20 cellular contexts compared by ENCODE assay signal in the genomic region with DNA sequence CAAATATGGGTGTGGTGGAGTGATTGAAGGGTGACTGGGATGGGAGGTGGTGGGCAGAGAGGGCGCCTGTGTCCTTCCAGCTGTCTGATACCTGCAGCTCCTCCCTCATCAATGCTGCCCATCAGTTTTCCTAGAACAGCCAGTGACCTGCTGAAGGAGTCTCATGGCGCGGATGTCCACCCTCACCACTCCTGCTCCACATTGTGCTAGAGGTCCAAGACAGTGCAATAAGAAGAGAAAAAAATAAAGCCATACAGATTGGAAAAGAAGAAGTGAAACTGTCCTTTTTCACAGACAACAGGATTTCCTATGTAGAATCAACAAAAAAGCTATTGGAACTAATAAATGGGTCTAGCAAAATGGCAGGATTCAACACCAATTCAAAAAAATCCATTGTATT. TPM values are rescaled to one million over a fixed set of nuclear protein-coding genes. Genes with fewer than 3 reads are reported as not detected.
DNase-seq lines count a peak whose midpoint lies in the region; ATAC-seq lines count a peak whose summit lies in the region.
"Had no signal": no experiment of that assay in that cellular context is flagged by ENCODE, and none has a peak within 500 bp of the region (broad histone marks: within the 10 kb centered on the region; RNA-seq: fewer than 3 reads in every experiment).

No MANE protein-coding gene starts in this region.

- H3K27ac Mint-ChIP-seq in IgD-negative memory B cell = peak overlapping the region; percentile 36 to 71 (median 71)
- H3K27ac Mint-ChIP-seq in memory B cell = peak overlapping the region; percentile 32
- H3K27ac Mint-ChIP-seq: CD4-positive, alpha-beta T cell; T-helper 17 cell had no signal

- no peaks in the 10 kb centered on the region for H3K27me3 ChIP-seq in BLaER1

- ATAC-seq in memory B cell (ENCODE audit: low read depth) (peak; percentile 64), HG03457 (IDR thresholded peaks at IDR 0.05; ENCODE audit: unreplicated experiment) (no peak), HG03108 (IDR thresholded peaks at IDR 0.05; ENCODE audit: unreplicated experiment) (no peak)
- ATAC-seq: A549, Panc1, T-helper 17 cell had no signal

- H3K9me3 Mint-ChIP-seq in IgD-negative memory B cell (peaks cover 0 to 2% (median 0%) of the 10 kb centered on the region in 3 donors), memory B cell (no peaks in the 10 kb centered on the region)
- H3K9me3 Mint-ChIP-seq: CD4-positive, alpha-beta T cell had no signal

- H3K9ac ChIP-seq in BLaER1 = peak overlapping the region; percentile 50

- H3K4me1 ChIP-seq in BLaER1 = peaks cover 37% of the 10 kb centered on the region
- H3K4me1 ChIP-seq: A549, HAP-1 had no signal

- H3K4me1 Mint-ChIP-seq in IgD-negative memory B cell = peaks cover 30 to 38% (median 30%) of the 10 kb centered on the region in 3 donors
- H3K4me1 Mint-ChIP-seq in memory B cell = peaks cover 38% of the 10 kb centered on the region

- H3K36me3 Mint-ChIP-seq in IgD-negative memory B cell (no peaks in the 10 kb centered on the region), memory B cell (no peaks in the 10 kb centered on the region)

- H4K20me1 ChIP-seq in BLaER1 = no peaks in the 10 kb centered on the region

- H3K36me3 ChIP-seq in BLaER1 = no peaks in the 10 kb centered on the region
- H3K36me3 ChIP-seq: HAP-1 had no signal

- no peaks in the 10 kb centered on the region for H3K27me3 Mint-ChIP-seq in IgD-negative memory B cell
- no peaks in the 10 kb centered on the region for H3K27me3 Mint-ChIP-seq in memory B cell
- H3K27me3 Mint-ChIP-seq: CD4-positive, alpha-beta T cell; T-helper 17 cell had no signal

- H3K27ac ChIP-seq in BLaER1 = peak overlapping the region; percentile 50
- H3K27ac ChIP-seq: A549 had no signal

- H3K4me3 ChIP-seq in BLaER1 = peak overlapping the region; percentile 16; the same call in 1 of the 2 replicates
- H3K4me3 ChIP-seq: A549, HAP-1 had no signal

- H3K9me3 ChIP-seq in BLaER1 = peaks cover 7% of the 10 kb centered on the region; the same call in 1 of the 2 replicates
- H3K9me3 ChIP-seq: A549, HAP-1 had no signal

- H3K4me3 Mint-ChIP-seq in IgD-negative memory B cell (peak overlapping the region; percentile 59 to 94 (median 73)), memory B cell (peak overlapping the region; percentile 64)
- H3K4me3 Mint-ChIP-seq: CD4-positive, alpha-beta T cell; T-helper 17 cell had no signal

- DNase-seq in NOMO-1 treated with dmso at 0.1 percent for 144 hours (lab: John Stamatoyannopoulos, UW; ENCODE audit: unreplicated experiment) (peak; percentile 46), memory B cell (ENCODE audit: low spot score in 2 of 2) (no peak), kidney tubule cell (ENCODE audit: low spot score) (no peak)
- no peak for DNase-seq in activated CD4-positive, CD25-positive, alpha-beta regulatory T cell (lab: John Stamatoyannopoulos, UW)
- DNase-seq: CD4-positive, alpha-beta T cell; KBM-7; NCI-H1105; NCI-H1694; NCI-H345; NCI-H526; NK-92 treated with Interleukin-12 subunit alpha and Interleukin-12 subunit beta, amount 100 ng/mL, for 24 hours; SHP77; T-helper 17 cell had no signal

- H3K4me2 ChIP-seq in BLaER1 = peak overlapping the region; percentile 78
- H3K4me2 ChIP-seq: A549 had no signal

RNA-seq across cellular contexts. Expression of a gene that starts 7.4 kb away (rescaled TPM):
- 5.4 TPM for polyA plus RNA-seq in IgD-negative memory B cell

RNA-seq across cellular contexts. Expression of a gene that starts 12.5 kb away (rescaled TPM):
- 0.90 TPM for polyA plus RNA-seq in IgD-negative memory B cell
- polyA plus RNA-seq: A549 had no signal
